In genomic region chr9:113949206-113950078, GRCh38 we compare ENCODE assay signal across 1 cellular context.
TF ChIP-seq lines count a peak whose summit lies in the region.

No MANE protein-coding gene starts in this region.

TF ChIP-seq in GM23338, 12 proteins besides CTCF, POLR2A, EP300 and RAD21 (continued from another document):
- no peak for TF ChIP-seq ZNF462 (CRISPR knock-in tag; IDR thresholded peaks at IDR 0.05)
- TF ChIP-seq EZH2phosphoT487 (IDR thresholded peaks at IDR 0.05; ENCODE audit: unreplicated experiment): no peak
- TF ChIP-seq EZH2 (IDR thresholded peaks at IDR 0.05; ENCODE audit: low read depth, unreplicated experiment): no peak
- TF ChIP-seq CREB1 (CRISPR knock-in tag; IDR thresholded peaks at IDR 0.05; ENCODE audit: low read depth): no peak
- TF ChIP-seq ETS1 (IDR thresholded peaks at IDR 0.05): no peak
